Comparison of ENCODE assay signal across 1 cellular context in genomic region chr2:236872015-236872414, GRCh38.
TF ChIP-seq lines count a peak whose summit lies in the region.

No MANE protein-coding gene starts in this region.

TF ChIP-seq in IMR-90, 13 proteins besides CTCF, POLR2A, EP300 and RAD21 (continued from another document):
- no peak for TF ChIP-seq RFX5 (IDR thresholded peaks at IDR 0.05; ENCODE audit: low read depth, low read length)
- no peak for TF ChIP-seq FOS (IDR thresholded peaks at IDR 0.05; ENCODE audit: low read depth, low read length)
- TF ChIP-seq ELK1 (IDR thresholded peaks at IDR 0.05; ENCODE audit: borderline replicate concordance, low read depth, low read length), result no peak
- no peak for TF ChIP-seq SMC3 (IDR thresholded peaks at IDR 0.05; ENCODE audit: low read depth, low read length)
- no peak for TF ChIP-seq MAZ (IDR thresholded peaks at IDR 0.05; ENCODE audit: borderline replicate concordance, low read depth, low read length)
